ENCODE assay signal across 7 cellular contexts in genomic region chr15:64507293-64507802, GRCh38. TPM values are rescaled to one million over a fixed set of nuclear protein-coding genes. Genes with fewer than 3 reads are reported as not detected.
A peak's percentile ranks its signal among the peaks of the same experiment; 100 is the strongest.
DNase-seq lines count a peak whose midpoint lies in the region; ATAC-seq and TF ChIP-seq lines count a peak whose summit lies in the region.

No MANE protein-coding gene starts in this region.

- intact Hi-C loops in OCI-LY7 (cut with micrococcal nuclease; ENCODE audit: unreplicated experiment), result no loop called here

- peaks cover 41 to 59% of the 10 kb centered on the region in 2 donors for H3K4me1 Mint-ChIP-seq in immature natural killer cell

- peak overlapping the region; percentile 28 for H3K4me3 ChIP-seq in OCI-LY7 (ENCODE audit: low read depth, low read length, poor library complexity, severe bottlenecking)

- H3K4me3 Mint-ChIP-seq in immature natural killer cell, result no peak overlapping the region

- peak overlapping the region in 5 of 6 donors; percentile 15 to 73 (median 55) for H3K27ac Mint-ChIP-seq in immature natural killer cell

- peaks cover 32% of the 10 kb centered on the region; the same call in 1 of the 2 replicates for H3K36me3 ChIP-seq in OCI-LY7 (ENCODE audit: insufficient read depth, low read length)

- H3K9me3 ChIP-seq in OCI-LY7 (ENCODE audit: low read length), result no peaks in the 10 kb centered on the region

- peak; percentile 59 for DNase-seq in GM13976 (ENCODE audit: low spot score)
- peak; percentile 62 for DNase-seq in OCI-LY7 (ENCODE audit: low spot score)
- DNase-seq in amygdala (lab: John Stamatoyannopoulos, UW), result peak in 37 of 56 donors; percentile 8 to 72 (median 32)
- DNase-seq in immature natural killer cell, result peak in 2 of 3 donors; percentile 1 to 10
- DNase-seq in smooth muscle cell of the brain vasculature (ENCODE audit: low read depth, low spot score), result peak; percentile 21
- DNase-seq in NCI-H146 (lab: John Stamatoyannopoulos, UW), result no peak

- H3K27me3 Mint-ChIP-seq in immature natural killer cell (ENCODE audit: low read depth in 3 of 3), result no peaks in the 10 kb centered on the region

- H3K36me3 Mint-ChIP-seq in immature natural killer cell, result peaks cover 0 to 3% (median 0%) of the 10 kb centered on the region in 3 donors

- no TSS peak for BruUV-seq in OCI-LY7 (replicated peaks; lab: Mats Ljungman, UMichigan)

- peak overlapping the region; percentile 67 for H3K4me2 ChIP-seq in OCI-LY7 (ENCODE audit: low read length)

- H3K4me1 ChIP-seq in OCI-LY7 (ENCODE audit: insufficient read depth, low read length, poor library complexity, severe bottlenecking), result peaks cover 46% of the 10 kb centered on the region

- POLR2A ChIA-PET in OCI-LY7 (lab: Charles Lee), result interaction anchor here (0.5 to 2.4 kb wide), 6 partner anchors 8 to 69 kb away, joined by 3 to 7 read pairs (median 4); no protein-coding TSS in a partner anchor

- peaks cover 38% of the 10 kb centered on the region; the same call in 1 of the 2 replicates for H3K79me2 ChIP-seq in OCI-LY7 (ENCODE audit: insufficient read depth, low read depth, low read length)

- H3K9me3 Mint-ChIP-seq in immature natural killer cell, result no peaks in the 10 kb centered on the region

- in situ Hi-C loops in GM13976 (cut with MboI; ENCODE audit: low sequenced_read_pairs, unreplicated experiment), result no loop called here

- CTCF ChIA-PET in OCI-LY7 (lab: Charles Lee; ENCODE audit: unreplicated experiment), result interaction anchor here (0.6 kb wide), 1 partner anchor 197 kb away, joined by 3 read pairs; no protein-coding TSS in a partner anchor

- H3K27ac ChIP-seq in OCI-LY7 (ENCODE audit: low read depth, low read length, poor library complexity, severe bottlenecking), result peak overlapping the region; percentile 58

- no peak overlapping the region for H2AFZ ChIP-seq in OCI-LY7 (ENCODE audit: low read length)

- H4K20me1 ChIP-seq in OCI-LY7 (ENCODE audit: insufficient read depth, low read length), result peaks cover 9% of the 10 kb centered on the region; the same call in 1 of the 2 replicates

- peak; percentile 72 for ATAC-seq in HG02610 (IDR thresholded peaks at IDR 0.05; ENCODE audit: unreplicated experiment)

- TF ChIP-seq CTCF in GM13976 (IDR thresholded peaks at IDR 0.05; ENCODE audit: borderline replicate concordance, control extremely low read depth, extremely low read depth, insufficient read depth, missing control alignments) (no peak), OCI-LY7 (conservative IDR thresholded peaks at IDR 0.05; ENCODE audit: low read length) (no peak)

- no peaks in the 10 kb centered on the region for H3K9me2 ChIP-seq in OCI-LY7 (ENCODE audit: insufficient read depth, low read length)

RNA-seq across cellular contexts. Expression of gene ZNF609, which starts 47.0 kb away (rescaled TPM):
- total RNA-seq in OCI-LY7 (2014; rRNA removed; shearing (Covaris generic)), result 17.2 and 18.5 TPM in 2 replicates
- total RNA-seq in OCI-LY7 (2022), result 35.1 and 35.4 TPM in 2 replicates
- polyA plus RNA-seq in immature natural killer cell, result 10 to 100 TPM in 1 of 3 donors, 1 to 10 TPM in 1, under 1 TPM in 1; 0.04 to 11.3 (median 2.6) TPM
